9 cellular contexts compared by ENCODE assay signal in genomic region chr20:32792316-32792715, GRCh38. TPM values are rescaled to one million over a fixed set of nuclear protein-coding genes. Genes with fewer than 3 reads are reported as not detected.
DNase-seq lines count a peak whose midpoint lies in the region; ATAC-seq, FAIRE-seq and TF ChIP-seq lines count a peak whose summit lies in the region.
"Had no signal": no experiment of that assay in that cellular context is flagged by ENCODE, and none has a peak within 500 bp of the region (broad histone marks: within the 10 kb centered on the region; RNA-seq: fewer than 3 reads in every experiment).

No MANE protein-coding gene starts in this region.

- intact Hi-C loops in activated naive CD4-positive, alpha-beta T cell treated with anti-CD3 and anti-CD28 coated beads for 36 hours (cut with micrococcal nuclease): loop anchor here (5.0 kb wide), 2 partner anchors 40 to 285 kb away; partner anchors contain the start of gene BPIFB4
- intact Hi-C loops in pancreas (cut with DNase I): no loop called here

- no peak overlapping the region for H3K4me3 ChIP-seq in pancreas
- H3K4me3 ChIP-seq: thoracic aorta had no signal

- no peaks in the 10 kb centered on the region for H3K4me1 ChIP-seq in pancreas

- H3K36me3 ChIP-seq in pancreas: peaks cover 0 to 24% (median 0%) of the 10 kb centered on the region in 3 donors
- H3K36me3 ChIP-seq: thoracic aorta had no signal

- H3K4me3 Mint-ChIP-seq in activated naive CD4-positive, alpha-beta T cell treated with anti-CD3 and anti-CD28 coated beads for 36 hours: no peak overlapping the region

- 68 to 88% methylated on average over 3 of the region's 3 CpGs for WGBS in pancreas, 2 donors

- no peak overlapping the region for H3K27ac ChIP-seq in pancreas
- H3K27ac ChIP-seq: thoracic aorta had no signal

- ATAC-seq in HG03432 (IDR thresholded peaks at IDR 0.05; ENCODE audit: unreplicated experiment) (peak; percentile 91), pancreas (peak in 3 of 4 donors; percentile 36 to 68 (median 41)), GM21515 (IDR thresholded peaks at IDR 0.05; ENCODE audit: unreplicated experiment) (no peak)

- H3K9me3 ChIP-seq in pancreas: no peaks in the 10 kb centered on the region
- H3K9me3 ChIP-seq: thoracic aorta had no signal

- peaks cover 40% of the 10 kb centered on the region for H3K4me1 Mint-ChIP-seq in activated naive CD4-positive, alpha-beta T cell treated with anti-CD3 and anti-CD28 coated beads for 36 hours (ENCODE audit: low read depth)

- no peaks in the 10 kb centered on the region for H3K27me3 Mint-ChIP-seq in activated naive CD4-positive, alpha-beta T cell treated with anti-CD3 and anti-CD28 coated beads for 36 hours (ENCODE audit: low read depth)

- no peak overlapping the region for H3K27ac Mint-ChIP-seq in activated naive CD4-positive, alpha-beta T cell treated with anti-CD3 and anti-CD28 coated beads for 36 hours

- no peaks in the 10 kb centered on the region for H3K36me3 Mint-ChIP-seq in activated naive CD4-positive, alpha-beta T cell treated with anti-CD3 and anti-CD28 coated beads for 36 hours (ENCODE audit: low read depth)

- peak; percentile 72 for DNase-seq in activated effector memory CD4-positive, alpha-beta T cell treated with anti-CD3 and anti-CD28 coated beads, Interleukin-2, amount 50 U/mL, for 16 hours
- DNase-seq in activated effector memory CD4-positive, alpha-beta T cell treated with Interleukin-2 at 50 U/mL for 16 hours: no peak
- peak; percentile 74 for DNase-seq in activated naive CD4-positive, alpha-beta T cell treated with anti-CD3 and anti-CD28 coated beads for 36 hours
- DNase-seq in pancreas (no peak), NCI-H524 (lab: John Stamatoyannopoulos, UW) (no peak), GM03348 (ENCODE audit: low spot score) (no peak)

- FAIRE-seq in pancreas (lab: Jason Lieb, UNC): no peak

- CTCF ChIA-PET in activated naive CD4-positive, alpha-beta T cell treated with anti-CD3 and anti-CD28 coated beads for 36 hours (lab: Charles Lee): interaction anchor here (1.4 to 2.6 kb wide), 4 partner anchors 14 to 212 kb away, joined by 4 to 12 read pairs (median 6); partner anchors contain the start of gene SUN5

- no peaks in the 10 kb centered on the region for H3K27me3 ChIP-seq in pancreas

- H3K9me3 Mint-ChIP-seq in activated naive CD4-positive, alpha-beta T cell treated with anti-CD3 and anti-CD28 coated beads for 36 hours: no peaks in the 10 kb centered on the region

- no peak for TF ChIP-seq CTCF in pancreas (IDR thresholded peaks at IDR 0.05)

RNA-seq across cellular contexts. Expression of gene MAPRE1, which starts 27.4 kb away (rescaled TPM):
- 100 to 1,000 TPM; 119 to 127 TPM for total RNA-seq in activated naive CD4-positive, alpha-beta T cell treated with anti-CD3 and anti-CD28 coated beads for 36 hours
- 10 to 100 TPM; 20.6 to 46.7 (median 32.6) TPM for total RNA-seq in pancreas
- 10 to 100 TPM; 12.4 to 32.0 TPM for polyA plus RNA-seq in pancreas

RNA-seq across cellular contexts. Expression of gene DNMT3B, which starts 30.1 kb away (rescaled TPM):
- 1 to 10 TPM; 2.0 to 2.2 TPM for total RNA-seq in activated naive CD4-positive, alpha-beta T cell treated with anti-CD3 and anti-CD28 coated beads for 36 hours
- 1 to 10 TPM; 2.0 to 5.1 (median 3.8) TPM for total RNA-seq in pancreas
- polyA plus RNA-seq in pancreas: 1 to 10 TPM; 2.4 to 3.4 TPM

RNA-seq across cellular contexts. Expression of gene COMMD7, which starts 49.0 kb away (rescaled TPM):
- total RNA-seq in activated naive CD4-positive, alpha-beta T cell treated with anti-CD3 and anti-CD28 coated beads for 36 hours: 10 to 100 TPM; 33.8 to 36.6 TPM
- total RNA-seq in pancreas: 10 to 100 TPM; 12.9 to 25.7 (median 15.9) TPM
- polyA plus RNA-seq in pancreas: 10 to 100 TPM; 26.8 to 29.1 TPM

Comparison
In these comparisons a context has a peak if more than half of its experiments do, and no peak if none do; other contexts are left out.
1. DNase-seq: peak in activated effector memory CD4-positive, alpha-beta T cell treated with anti-CD3 and anti-CD28 coated beads, Interleukin-2, amount 50 U/mL, for 16 hours (single experiment) and activated naive CD4-positive, alpha-beta T cell treated with anti-CD3 and anti-CD28 coated beads for 36 hours (single experiment); none in activated effector memory CD4-positive, alpha-beta T cell treated with Interleukin-2 at 50 U/mL for 16 hours (single experiment), pancreas (0 of 6), NCI-H524 (0 of 2) and GM03348 (single experiment).